ENCODE assay signal across 12 cellular contexts in the genomic region with DNA sequence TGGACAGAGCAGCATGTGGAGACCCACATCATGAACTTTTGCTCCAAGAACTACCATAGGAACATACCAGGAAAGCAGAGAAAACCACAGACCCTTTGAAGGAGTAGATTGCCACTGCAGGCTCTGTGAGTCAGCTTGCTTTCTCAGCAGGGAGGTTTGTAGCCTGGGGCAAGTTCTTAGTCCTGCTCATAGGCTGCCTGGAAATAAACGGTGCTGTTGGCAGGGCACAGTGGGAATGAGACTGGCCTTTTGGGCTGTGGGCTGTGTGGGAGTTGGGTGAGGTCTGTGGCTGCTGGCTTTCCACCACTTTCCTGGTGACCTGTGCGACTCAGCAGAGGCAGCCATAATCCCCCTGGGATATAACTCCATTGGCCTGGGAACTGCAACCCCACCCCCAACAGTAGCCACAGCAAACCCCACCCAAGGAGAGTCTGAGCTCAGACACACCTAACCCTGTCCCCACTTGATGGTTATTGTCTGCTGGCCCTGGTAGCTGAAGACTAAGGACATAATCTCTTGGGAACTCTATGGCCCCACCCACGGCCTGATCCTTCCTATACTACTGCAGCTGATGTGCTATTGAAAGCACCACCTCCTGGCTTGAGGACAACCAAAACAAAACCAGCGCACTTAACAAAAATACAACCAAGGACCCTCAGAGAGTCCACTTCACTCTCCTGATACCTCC.
DNase-seq lines count a peak whose midpoint lies in the region; ATAC-seq and TF ChIP-seq lines count a peak whose summit lies in the region.
"Had no signal": no experiment of that assay in that cellular context is flagged by ENCODE, and none has a peak within 500 bp of the region (broad histone marks: within the 10 kb centered on the region; RNA-seq: fewer than 3 reads in every experiment).

No MANE protein-coding gene starts in this region.

- H3K27ac Mint-ChIP-seq in natural killer cell: no peak overlapping the region
- H3K27ac Mint-ChIP-seq: naive B cell had no signal

- DNase-seq in ELR (ENCODE audit: low read depth) (peak; percentile 95), HK-2 (ENCODE audit: unreplicated experiment) (peak; percentile 71), astrocyte of the spinal cord (ENCODE audit: low read depth, low spot score) (peak; percentile 94), non-pigmented ciliary epithelial cell (ENCODE audit: low read depth) (peak; percentile 72), transverse colon (no peak), natural killer cell (no peak)
- DNase-seq: activated CD4-positive, alpha-beta T cell treated with anti-CD3 and anti-CD28 coated beads, Interleukin-2, amount 50 U/mL, for 4 hours; heart right ventricle; KBM-7; naive B cell had no signal

- no peak for TF ChIP-seq POLR2A in transverse colon (IDR thresholded peaks at IDR 0.05)

- peaks cover 14% of the 10 kb centered on the region for H3K36me3 Mint-ChIP-seq in natural killer cell
- H3K36me3 Mint-ChIP-seq: naive B cell had no signal

- H3K9me3 ChIP-seq in transverse colon: peaks cover 11 to 17% of the 10 kb centered on the region in 2 donors

- no peaks in the 10 kb centered on the region for H3K4me1 Mint-ChIP-seq in natural killer cell
- H3K4me1 Mint-ChIP-seq: naive B cell had no signal

- H3K27me3 Mint-ChIP-seq in natural killer cell (ENCODE audit: low read depth in 2 of 2): no peaks in the 10 kb centered on the region
- H3K27me3 Mint-ChIP-seq: naive B cell had no signal

- no peaks in the 10 kb centered on the region for H3K36me3 ChIP-seq in transverse colon
- H3K36me3 ChIP-seq: heart right ventricle had no signal

- intact Hi-C loops in transverse colon (cut with DNase I; ENCODE audit: low total_unique reads) (no loop called here), natural killer cell (cut with micrococcal nuclease) (no loop called here)

- H3K27me3 ChIP-seq in transverse colon: no peaks in the 10 kb centered on the region
- H3K27me3 ChIP-seq: heart right ventricle had no signal

- H3K4me1 ChIP-seq in transverse colon: no peaks in the 10 kb centered on the region

- TF ChIP-seq CTCF in astrocyte of the spinal cord (IDR thresholded peaks at IDR 0.05; ENCODE audit: low read depth, low read length): no peak
- TF ChIP-seq CTCF in transverse colon (IDR thresholded peaks at IDR 0.05): no peak
- no peak for TF ChIP-seq CTCF in natural killer cell (IDR thresholded peaks at IDR 0.05)

- no peak for TF ChIP-seq EP300 in transverse colon (IDR thresholded peaks at IDR 0.05; ENCODE audit: low read depth)

- H3K27ac ChIP-seq in transverse colon: no peak overlapping the region
- H3K27ac ChIP-seq: heart right ventricle had no signal

- 64% methylated on average over 4 of the region's 4 CpGs; no CpG with 5 or more reads in 1 of the 2 donors for WGBS in transverse colon (ENCODE audit: low coverage in 1 of 2), 2 donors

- H3K4me3 ChIP-seq in astrocyte of the spinal cord (ENCODE audit: low read depth, low read length) (no peak overlapping the region), transverse colon (no peak overlapping the region)
- H3K4me3 ChIP-seq: heart right ventricle had no signal

- peaks cover 23 to 34% of the 10 kb centered on the region in 2 donors for H3K9me3 Mint-ChIP-seq in natural killer cell

- in situ Hi-C loops in astrocyte of the spinal cord (cut with HindIII; ENCODE audit: low sequenced_read_pairs): no loop called here
- in situ Hi-C loops in transverse colon (cut with MboI; ENCODE audit: low pct_ligation_motif_present in 1 of 4, low pct_unique_long_range_greater_than_20kb in 1 of 4, low sequenced_read_pairs in 3 of 4): no loop called here

- H3K4me3 Mint-ChIP-seq in natural killer cell: no peak overlapping the region
- H3K4me3 Mint-ChIP-seq: naive B cell had no signal

- ATAC-seq in GM19395 (IDR thresholded peaks at IDR 0.05; ENCODE audit: unreplicated experiment) (no peak), GM18511 (IDR thresholded peaks at IDR 0.05; ENCODE audit: unreplicated experiment) (no peak), natural killer cell (no peak)

Comparison
In these comparisons a context has a peak if more than half of its experiments do, and no peak if none do; other contexts are left out.
1. DNase-seq: peak in ELR (single experiment), HK-2 (single experiment), astrocyte of the spinal cord (single experiment) and non-pigmented ciliary epithelial cell (single experiment); none in transverse colon (single experiment) and natural killer cell (single experiment).